In the genomic region with DNA sequence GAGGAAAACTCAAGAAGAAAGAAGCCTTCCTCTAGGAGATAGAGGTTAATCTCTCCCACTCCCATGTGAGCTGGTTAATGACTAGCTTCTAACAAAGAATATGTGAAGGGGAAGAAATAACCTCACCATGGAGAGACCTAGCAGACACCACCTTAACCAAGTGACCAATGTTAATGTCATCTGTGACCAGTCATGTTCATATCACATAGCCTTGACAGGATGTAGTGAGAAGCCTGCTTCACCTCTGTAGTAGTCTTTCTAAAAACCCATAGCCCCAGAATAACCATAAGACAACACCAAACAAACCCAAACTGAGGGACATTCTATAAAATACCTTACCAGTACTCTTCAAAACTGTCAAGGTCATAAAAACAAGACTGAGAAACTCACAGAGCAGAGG, we compare ENCODE assay signal across 1 cellular context.
TF ChIP-seq lines count a peak whose summit lies in the region.

No MANE protein-coding gene starts in this region.

TF ChIP-seq in WTC11, 78 proteins besides CTCF, POLR2A, EP300 and RAD21:
- TF ChIP-seq ZNF425 (CRISPR knock-in tag; conservative IDR thresholded peaks at IDR 0.05) (no peak), MAX (CRISPR knock-in tag; IDR thresholded peaks at IDR 0.05) (no peak), TP53 (CRISPR knock-in tag; IDR thresholded peaks at IDR 0.05) (no peak), MXD4 (CRISPR knock-in tag; IDR thresholded peaks at IDR 0.05; ENCODE audit: borderline replicate concordance) (no peak)
- TF ChIP-seq, protein P1, sequence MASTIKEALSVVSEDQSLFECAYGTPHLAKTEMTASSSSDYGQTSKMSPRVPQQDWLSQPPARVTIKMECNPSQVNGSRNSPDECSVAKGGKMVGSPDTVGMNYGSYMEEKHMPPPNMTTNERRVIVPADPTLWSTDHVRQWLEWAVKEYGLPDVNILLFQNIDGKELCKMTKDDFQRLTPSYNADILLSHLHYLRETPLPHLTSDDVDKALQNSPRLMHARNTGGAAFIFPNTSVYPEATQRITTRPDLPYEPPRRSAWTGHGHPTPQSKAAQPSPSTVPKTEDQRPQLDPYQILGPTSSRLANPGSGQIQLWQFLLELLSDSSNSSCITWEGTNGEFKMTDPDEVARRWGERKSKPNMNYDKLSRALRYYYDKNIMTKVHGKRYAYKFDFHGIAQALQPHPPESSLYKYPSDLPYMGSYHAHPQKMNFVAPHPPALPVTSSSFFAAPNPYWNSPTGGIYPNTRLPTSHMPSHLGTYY (CRISPR knock-in tag; IDR thresholded peaks at IDR 0.05), result no peak
